In genomic region chr14:105215602-105216001, GRCh38 we compare ENCODE assay signal across 2 cellular contexts.
TF ChIP-seq lines count a peak whose summit lies in the region.

No MANE protein-coding gene starts in this region.

TF ChIP-seq in HepG2, 621 proteins besides CTCF, POLR2A, EP300 and RAD21:
- TF ChIP-seq PRDM15 (CRISPR knock-in tag; IDR thresholded peaks at IDR 0.05) (no peak), MNT (IDR thresholded peaks at IDR 0.05) (peak; percentile 45; the same call in 1 of the 2 replicates)

TF ChIP-seq in WTC11, 78 proteins besides CTCF, POLR2A, EP300 and RAD21:
- no peak for TF ChIP-seq JUN (CRISPR knock-in tag; IDR thresholded peaks at IDR 0.05)
- no peak for TF ChIP-seq TEAD1 (CRISPR knock-in tag; IDR thresholded peaks at IDR 0.05)
